In genomic region chr11:26017322-26017860, GRCh38 we compare ENCODE assay signal across 30 cellular contexts.
"Had no signal": no experiment of that assay in that cellular context is flagged by ENCODE, and none has a peak within 500 bp of the region (broad histone marks: within the 10 kb centered on the region; RNA-seq: fewer than 3 reads in every experiment).

No MANE protein-coding gene starts in this region.

- H3K9ac ChIP-seq: parathyroid adenoma had no signal

- H3K27ac ChIP-seq: adrenal gland, cardiac muscle cell, foreskin keratinocyte, heart left ventricle, parathyroid adenoma, right atrium auricular region, uterus had no signal

- H3K9me3 ChIP-seq: adrenal gland, heart left ventricle, right atrium auricular region, uterus had no signal

- H3K4me1 ChIP-seq: adrenal gland, heart left ventricle, parathyroid adenoma, right atrium auricular region, uterus had no signal

- H3K36me3 ChIP-seq: adrenal gland, cardiac muscle cell, heart left ventricle, right atrium auricular region, uterus had no signal

- ATAC-seq: effector memory CD8-positive, alpha-beta T cell; foreskin keratinocyte; heart left ventricle; left colon; naive thymus-derived CD4-positive, alpha-beta T cell; stimulated activated memory B cell treated with anti-CD40 and anti-IgM and Interleukin-4, amounts not matched to agents 10 μg/mL and 1 μg/mL and 100 μg/mL, for 72 hours; stimulated activated naive CD8-positive, alpha-beta T cell treated with anti-CD3 and anti-CD28 coated beads, Interleukin-15, amount 100 ng/mL, for 72 hours had no signal

- H3K4me3 ChIP-seq: adrenal gland, cardiac muscle cell, heart left ventricle, right atrium auricular region, smooth muscle cell, uterus had no signal

- H3K27me3 ChIP-seq: adrenal gland, foreskin keratinocyte, heart left ventricle, right atrium auricular region, uterus had no signal

- DNase-seq: activated CD4-positive, alpha-beta T cell treated with anti-CD3 and anti-CD28 coated beads for 4 hours; activated CD4-positive, alpha-beta T cell treated with anti-CD3 and anti-CD28 coated beads, Interleukin-2, amount 50 U/mL, for 4 hours; activated CD4-positive, CD25-positive, alpha-beta regulatory T cell; activated CD8-positive, alpha-beta memory T cell treated with anti-CD3 and anti-CD28 coated beads for 24 hours; activated effector memory CD4-positive, alpha-beta T cell treated with anti-CD3 and anti-CD28 coated beads, Interleukin-2, amount 50 U/mL, for 16 hours; activated naive CD4-positive, alpha-beta T cell treated with anti-CD3 and anti-CD28 coated beads for 36 hours; activated naive CD8-positive, alpha-beta T cell treated with anti-CD3 and anti-CD28 coated beads for 36 hours; adrenal gland; aorta; cortex of kidney; effector memory CD8-positive, alpha-beta T cell; foreskin keratinocyte; heart left ventricle; hypothalamus; immature natural killer cell; kidney; left colon; naive thymus-derived CD4-positive, alpha-beta T cell; nucleus accumbens; stimulated activated CD4-positive, alpha-beta T cell treated with anti-CD3 and anti-CD28 coated beads, Interleukin-1b, Interleukin-23, amount 100 ng/mL, for 48 hours; stimulated activated CD4-positive, alpha-beta T cell treated with anti-CD3 and anti-CD28 coated beads, Interleukin-4, amount 100 ng/mL, for 4 hours; stimulated activated CD8-positive, alpha-beta memory T cell treated with anti-CD3 and anti-CD28 coated beads, Interleukin-4, amount 100 ng/mL, for 48 hours; stimulated activated naive CD8-positive, alpha-beta T cell treated with anti-CD3 and anti-CD28 coated beads, Interleukin-15, amount 100 ng/mL, for 72 hours; substantia nigra; uterus had no signal
